Comparison of ENCODE assay signal across 9 cellular contexts in genomic region chr7:24722386-24723177, GRCh38. TPM values are rescaled to one million over a fixed set of nuclear protein-coding genes. Genes with fewer than 3 reads are reported as not detected.
DNase-seq lines count a peak whose midpoint lies in the region; ATAC-seq, FAIRE-seq and TF ChIP-seq lines count a peak whose summit lies in the region.
"Had no signal": no experiment of that assay in that cellular context is flagged by ENCODE, and none has a peak within 500 bp of the region (broad histone marks: within the 10 kb centered on the region; RNA-seq: fewer than 3 reads in every experiment).

No MANE protein-coding gene starts in this region.

- no TSS peak for BruUV-seq in GM12878 (replicated peaks; lab: Mats Ljungman, UMichigan)

- TF ChIP-seq CTCF in AG09319 (IDR thresholded peaks at IDR 0.05; ENCODE audit: low read depth, low read length) = peak; percentile 36
- TF ChIP-seq CTCF in HFFc6 (IDR thresholded peaks at IDR 0.05) = peak; percentile 62; the same call in 1 of the 2 replicates
- TF ChIP-seq CTCF in GM12878 (IDR thresholded peaks at IDR 0.05 in 2 of 3, conservative IDR thresholded peaks at IDR 0.05 in 1 of 3; ENCODE audit: control insufficient read depth in 2 of 3, extremely low read depth in 1 of 3, insufficient read depth in 1 of 3, low read depth in 3 of 3, low read length in 3 of 3) = peak in 1 of 3 experiments; percentile 24; a peak in 2 of 6 replicates
- no peak for TF ChIP-seq CTCF in testis (IDR thresholded peaks at IDR 0.05)

- RAD21 ChIA-PET in GM12878 (lab: Charles Lee; ENCODE audit: unreplicated experiment) = no interaction called here

- no peak for ATAC-seq in GM12878
- peak; percentile 33 for ATAC-seq in left colon
- no peak for ATAC-seq in HG02798 (IDR thresholded peaks at IDR 0.05; ENCODE audit: poor library complexity, unreplicated experiment)
- no peak for ATAC-seq in HG03097 (IDR thresholded peaks at IDR 0.05; ENCODE audit: low FRiP score, unreplicated experiment)

- H3K9ac ChIP-seq in GM12878 (ENCODE audit: control insufficient read depth, insufficient read depth, low read length) = no peak overlapping the region

- H3K36me3 Mint-ChIP-seq in HFFc6 (ENCODE audit: low read depth) = peaks cover 12% of the 10 kb centered on the region

- intact Hi-C loops in GM12878 (cut with micrococcal nuclease; ENCODE audit: unreplicated experiment) (no loop called here), left colon (cut with DNase I, micrococcal nuclease) (no loop called here), testis (cut with DNase I; ENCODE audit: low total_unique reads) (no loop called here)

- no peaks in the 10 kb centered on the region; the same call in none of the 2 replicates for H3K27me3 Mint-ChIP-seq in HFFc6 (ENCODE audit: insufficient read depth)

- CTCF ChIA-PET in GM12878 (lab: Yijun Ruan, JAX) = interaction anchor here (0.5 to 1.2 kb wide), 6 partner anchors 19 to 433 kb away, joined by 3 read pairs; no protein-coding TSS in a partner anchor

- H3K36me3 ChIP-seq in GM12878 (ENCODE audit: control insufficient read depth in 2 of 2, insufficient read depth in 2 of 2, low read length in 1 of 2) = 0 out of 4 replicates have a peak, but pooled peaks cover 0 to under 1% of the 10 kb centered on the region in 2 experiments
- no peaks in the 10 kb centered on the region for H3K36me3 ChIP-seq in testis (ENCODE audit: low read depth, missing control alignments)

- H3K4me2 ChIP-seq in GM12878 (ENCODE audit: control insufficient read depth, insufficient read depth) = no peak overlapping the region

- no peaks in the 10 kb centered on the region for H4K20me1 ChIP-seq in GM12878 (ENCODE audit: control insufficient read depth, insufficient read depth)

- H3K27ac Mint-ChIP-seq in HFFc6 = no peak overlapping the region

- POLR2A ChIA-PET in GM12878 (lab: Charles Lee) = interaction anchor here (0.9 kb wide), 1 partner anchor 21 kb away, joined by 3 read pairs; no protein-coding TSS in a partner anchor

- H3K9me3 ChIP-seq in GM12878 (replicated peaks; ENCODE audit: control insufficient read depth, insufficient read depth, low read length) (no peaks in the 10 kb centered on the region), testis (no peaks in the 10 kb centered on the region)

- H3K27ac ChIP-seq in GM12878 (ENCODE audit: control insufficient read depth, insufficient read depth) (no peak overlapping the region), testis (no peak overlapping the region)

- no peak for TF ChIP-seq EP300 in GM12878 (IDR thresholded peaks at IDR 0.05; ENCODE audit: borderline replicate concordance in 1 of 2, control insufficient read depth in 1 of 2, low read depth in 2 of 2, low read length in 2 of 2)

- H3K27me3 ChIP-seq in GM12878 (replicated peaks in 1 of 2; ENCODE audit: control insufficient read depth in 2 of 2, insufficient read depth in 2 of 2, low read length in 1 of 2) (no peaks in the 10 kb centered on the region), testis (no peaks in the 10 kb centered on the region)

- peak; percentile 33; the same call in 1 of the 2 replicates for TF ChIP-seq RAD21 in GM12878 (IDR thresholded peaks at IDR 0.05; ENCODE audit: insufficient read depth, low read depth, low read length)

- peaks cover 24% of the 10 kb centered on the region for H3K4me1 Mint-ChIP-seq in HFFc6 (ENCODE audit: low read depth)

- no peak for TF ChIP-seq POLR2A in GM12878 (IDR thresholded peaks at IDR 0.05; ENCODE audit: low read depth, low read length)
- TF ChIP-seq POLR2A in testis (IDR thresholded peaks at IDR 0.05) = no peak

- H2AFZ ChIP-seq in GM12878 (ENCODE audit: control insufficient read depth, low read depth, low read length) = no peak overlapping the region

- no peak for FAIRE-seq in GM12878 (lab: Jason Lieb, UNC)
- FAIRE-seq: islet of Langerhans had no signal

- H3K9me3 Mint-ChIP-seq in HFFc6 = no peaks in the 10 kb centered on the region

- H3K4me3 ChIP-seq in GM12878 (no peak overlapping the region), testis (no peak overlapping the region)

- 98% methylated on average over 19 of the region's 19 CpGs for WGBS in GM12878 (ENCODE audit: insufficient coverage, insufficient replicate concordance, low lambda C conversion rate, missing lambda C conversion rate)
- WGBS in testis, 2 donors = 83 to 93% methylated on average over 18 to 19 of the region's 19 CpGs

- DNase-seq in AG09319 (ENCODE audit: extremely low read depth, low read depth) (no peak), HFFc6 (peak; percentile 46), GM12878 (ENCODE audit: low read depth, low spot score) (no peak), left colon (no peak), NCI-H2029 (lab: John Stamatoyannopoulos, UW) (no peak), testis (no peak)

- in situ Hi-C loops in GM12878 (cut with MboI) = no loop called here

- SMC1A ChIA-PET in GM12878 (lab: Charles Lee; ENCODE audit: uncharacterized antibody, unreplicated experiment) = interaction anchor here (0.8 to 5.0 kb wide), 3 partner anchors 33 to 127 kb away, joined by 3 to 21 read pairs (median 7); no protein-coding TSS in a partner anchor

- no peak overlapping the region for H3K4me3 Mint-ChIP-seq in HFFc6

- H3K4me1 ChIP-seq in GM12878 (ENCODE audit: control insufficient read depth, insufficient read depth, low read length) (peaks cover 59% of the 10 kb centered on the region), testis (no peaks in the 10 kb centered on the region)

- peaks cover 12% of the 10 kb centered on the region for H3K79me2 ChIP-seq in GM12878 (ENCODE audit: control insufficient read depth, insufficient read depth, low read length)

TF ChIP-seq in GM12878, 131 proteins besides CTCF, POLR2A, EP300 and RAD21:
- no peak for TF ChIP-seq KAT2A (conservative IDR thresholded peaks at IDR 0.05; ENCODE audit: control insufficient read depth, low read depth, low read length)
- TF ChIP-seq EGR1 (IDR thresholded peaks at IDR 0.05; ENCODE audit: borderline replicate concordance in 1 of 2, low read depth in 2 of 2, low read length in 2 of 2) = no peak
- no peak for TF ChIP-seq ZNF24 (IDR thresholded peaks at IDR 0.05)

RNA-seq across cellular contexts. Expression of gene GSDME, which starts 34.7 kb away (rescaled TPM):
- total RNA-seq in HFFc6 (2021; fragmentation: NEBNext Ultra II Directional; extraction: Animal tissue kit (Norgen Biotek cat#: 25700)) = 10 to 100 TPM; 37.1 to 49.8 (median 42.8) TPM
- 50.8 and 52.0 TPM in 2 replicates for total RNA-seq in GM12878 (2013; cell fraction: nucleolus; rRNA removed)
- total RNA-seq in GM12878 (2014; rRNA removed) = 140 and 149 TPM in 2 replicates
- total RNA-seq in GM12878 (2014; rRNA removed; fragmentation: Illumina TruSeq; extraction: Trizol) = 95.2 and 96.2 TPM in 2 replicates
- 114 and 116 TPM in 2 replicates for total RNA-seq in GM12878 (2021)
- polyA plus RNA-seq in GM12878 (2011; ENCODE audit: low read depth) = 78.4 TPM
- 19.7 and 23.7 TPM in 2 replicates for polyA plus RNA-seq in GM12878 (2011; rRNA removed)
- polyA plus RNA-seq in GM12878 (2011; cell fraction: cytosol; rRNA removed) = 18.6 and 22.3 TPM in 2 replicates
- 30.2 and 33.1 TPM in 2 replicates for polyA plus RNA-seq in GM12878 (2011; cell fraction: nucleus; rRNA removed)
- polyA plus RNA-seq in GM12878 (2012) = 92.4 and 94.8 TPM in 2 replicates
- 141 and 143 TPM in 2 replicates for polyA plus RNA-seq in GM12878 (2014; fragmentation: Illumina TruSeq; extraction: Trizol)
- 10 to 100 TPM; 62.5 to 83.7 TPM for polyA plus RNA-seq in GM12878 (2014; fragmentation: Nextera tagmentation; extraction: Ambion mirVana)
- polyA plus RNA-seq in GM12878 (2014; rRNA removed) = 128 and 141 TPM in 2 replicates
- polyA plus RNA-seq in GM12878 (2016; fragmentation: Nextera tagmentation; extraction: Ambion mirVana) = 100 to 1,000 TPM; 242 to 245 TPM
- 27.0 and 41.7 TPM in 2 replicates for polyA minus RNA-seq in GM12878 (2011; rRNA and poly(A)+ RNA removed)
- polyA minus RNA-seq in GM12878 (2011; cell fraction: cytosol; rRNA and poly(A)+ RNA removed) = 6.1 and 7.5 TPM in 2 replicates
- polyA minus RNA-seq in GM12878 (2011; cell fraction: nucleus; rRNA and poly(A)+ RNA removed) = 12.8 and 19.2 TPM in 2 replicates
- 1 to 10 TPM in 1 of 2 donors, under 1 TPM in 1; 0.85 to 1.8 TPM for total RNA-seq in left colon
- total RNA-seq in testis = 10 to 100 TPM; 55.0 to 59.4 TPM
- 31.8 TPM for polyA plus RNA-seq in testis (ENCODE audit: insufficient read depth, low read depth, low replicate concordance)

Comparison
In these comparisons a context has a peak if more than half of its experiments do, and no peak if none do; other contexts are left out.
1. CTCF ChIP-seq: peak in AG09319 (single experiment) and HFFc6 (single experiment); none in testis (0 of 3).
2. RNA of gene GSDME, which starts 34.7 kb away (total RNA-seq): 50.8 to 149 TPM in GM12878, 55.0 to 59.4 TPM in testis and 37.1 to 49.8 TPM in HFFc6; 0.85 to 1.8 TPM in left colon; every median in the first group is over 10 times any median in the second.